In the genomic region with DNA sequence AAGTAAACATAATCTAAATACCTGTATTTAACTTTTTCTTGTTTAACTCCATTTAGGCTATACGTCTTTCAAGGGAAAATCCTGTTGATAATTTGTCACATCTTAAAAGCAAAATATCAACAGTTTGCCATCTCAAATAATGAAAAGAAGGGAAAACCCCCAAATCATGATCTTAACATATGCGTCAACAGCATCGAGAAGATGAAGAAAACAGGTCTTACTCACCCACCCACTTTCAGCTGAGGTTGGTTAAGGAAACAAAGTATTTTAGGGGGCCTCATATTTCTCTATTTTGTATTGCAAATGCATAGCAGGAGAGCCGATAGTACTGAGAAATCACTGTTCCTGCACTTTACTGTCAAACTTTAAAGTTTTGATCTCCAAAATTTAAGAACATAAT, we compare ENCODE assay signal across 27 cellular contexts.
"Had no signal": no experiment of that assay in that cellular context is flagged by ENCODE, and none has a peak within 500 bp of the region (broad histone marks: within the 10 kb centered on the region; RNA-seq: fewer than 3 reads in every experiment).

No MANE protein-coding gene starts in this region.

- H3K9me3 ChIP-seq: ovary, psoas muscle, right lobe of liver, sigmoid colon, stomach, thoracic aorta, thyroid gland, tibial nerve, upper lobe of left lung, vagina had no signal

- DNase-seq: natural killer cell; occipital lobe; ovary; posterior cingulate gyrus; psoas muscle; right cardiac atrium; right lobe of liver; sigmoid colon; small intestine; stimulated activated CD4-positive, alpha-beta T cell treated with anti-CD3 and anti-CD28 coated beads, Interleukin-15, amount 100 ng/mL, for 24 hours; stimulated activated CD4-positive, alpha-beta T cell treated with anti-CD3 and anti-CD28 coated beads, Interleukin-2, amount 100 ng/mL, for 24 hours; stimulated activated CD4-positive, alpha-beta T cell treated with anti-CD3 and anti-CD28 coated beads, Interleukin-2, amount 100 ng/mL, for 48 hours; stimulated activated CD4-positive, alpha-beta T cell treated with anti-CD3 and anti-CD28 coated beads, Interleukin-4, amount 100 ng/mL, for 24 hours; stimulated activated naive B cell treated with anti-CD40 and anti-IgM and Interleukin-4, amounts not matched to agents 10 μg/mL and 1 μg/mL and 100 μg/mL, for 72 hours; stimulated activated naive CD4-positive, alpha-beta T cell treated with Interleukin-2 at 50 U/mL for 16 hours; stomach; thyroid gland; trophoblast cell; upper lobe of left lung had no signal

- H3K27me3 ChIP-seq: neural progenitor cell, ovary, right lobe of liver, sigmoid colon, thyroid gland, tibial nerve, upper lobe of left lung, vagina had no signal

- H2AFZ ChIP-seq: neural progenitor cell, parathyroid adenoma had no signal

- H3K9me3 Mint-ChIP-seq: natural killer cell; nephron; neural progenitor cell; stimulated activated effector memory CD8-positive, alpha-beta T cell treated with anti-CD3 and anti-CD28 coated beads, Interleukin-12 subunit alpha, Interleukin-12 subunit beta, amount 100 ng/mL, for 72 hours; stimulated activated naive B cell treated with anti-CD40 and anti-IgM and Interleukin-4, amounts not matched to agents 10 μg/mL and 1 μg/mL and 100 μg/mL, for 72 hours had no signal

- FAIRE-seq: small intestine had no signal

- H3K27ac ChIP-seq: neural progenitor cell, ovary, parathyroid adenoma, psoas muscle, right lobe of liver, sigmoid colon, stomach, thoracic aorta, thyroid gland, tibial nerve, upper lobe of left lung, vagina had no signal

- H3K36me3 ChIP-seq: neural progenitor cell, ovary, right lobe of liver, sigmoid colon, stomach, thoracic aorta, thyroid gland, tibial nerve, upper lobe of left lung, vagina had no signal

- H3K9ac ChIP-seq: neural progenitor cell, parathyroid adenoma had no signal

- H3K79me2 ChIP-seq: parathyroid adenoma had no signal

- H3K4me1 ChIP-seq: neural progenitor cell, parathyroid adenoma, psoas muscle, right lobe of liver, sigmoid colon, stomach, tibial nerve, vagina had no signal

- H3K4me2 ChIP-seq: neural progenitor cell had no signal

- H3K27ac Mint-ChIP-seq: natural killer cell; nephron; neural progenitor cell; progenitor cell of endocrine pancreas; stimulated activated effector memory CD8-positive, alpha-beta T cell treated with anti-CD3 and anti-CD28 coated beads, Interleukin-12 subunit alpha, Interleukin-12 subunit beta, amount 100 ng/mL, for 72 hours; stimulated activated naive B cell treated with anti-CD40 and anti-IgM and Interleukin-4, amounts not matched to agents 10 μg/mL and 1 μg/mL and 100 μg/mL, for 72 hours had no signal

- H3K36me3 Mint-ChIP-seq: natural killer cell; neural progenitor cell; stimulated activated effector memory CD8-positive, alpha-beta T cell treated with anti-CD3 and anti-CD28 coated beads, Interleukin-12 subunit alpha, Interleukin-12 subunit beta, amount 100 ng/mL, for 72 hours; stimulated activated naive B cell treated with anti-CD40 and anti-IgM and Interleukin-4, amounts not matched to agents 10 μg/mL and 1 μg/mL and 100 μg/mL, for 72 hours had no signal

- H3K4me1 Mint-ChIP-seq: natural killer cell; stimulated activated effector memory CD8-positive, alpha-beta T cell treated with anti-CD3 and anti-CD28 coated beads, Interleukin-12 subunit alpha, Interleukin-12 subunit beta, amount 100 ng/mL, for 72 hours; stimulated activated naive B cell treated with anti-CD40 and anti-IgM and Interleukin-4, amounts not matched to agents 10 μg/mL and 1 μg/mL and 100 μg/mL, for 72 hours had no signal

- H3K4me3 ChIP-seq: neural progenitor cell, ovary, psoas muscle, right lobe of liver, sigmoid colon, stomach, thoracic aorta, thyroid gland, tibial nerve, upper lobe of left lung, vagina had no signal

- H3K4me3 Mint-ChIP-seq: natural killer cell; nephron; neural progenitor cell; stimulated activated effector memory CD8-positive, alpha-beta T cell treated with anti-CD3 and anti-CD28 coated beads, Interleukin-12 subunit alpha, Interleukin-12 subunit beta, amount 100 ng/mL, for 72 hours; stimulated activated naive B cell treated with anti-CD40 and anti-IgM and Interleukin-4, amounts not matched to agents 10 μg/mL and 1 μg/mL and 100 μg/mL, for 72 hours had no signal

- ATAC-seq: natural killer cell; psoas muscle; right cardiac atrium; right lobe of liver; stimulated activated effector memory CD8-positive, alpha-beta T cell treated with anti-CD3 and anti-CD28 coated beads, Interleukin-12 subunit alpha, Interleukin-12 subunit beta, amount 100 ng/mL, for 72 hours; stimulated activated naive B cell treated with anti-CD40 and anti-IgM and Interleukin-4, amounts not matched to agents 10 μg/mL and 1 μg/mL and 100 μg/mL, for 72 hours had no signal
